In the genomic region with DNA sequence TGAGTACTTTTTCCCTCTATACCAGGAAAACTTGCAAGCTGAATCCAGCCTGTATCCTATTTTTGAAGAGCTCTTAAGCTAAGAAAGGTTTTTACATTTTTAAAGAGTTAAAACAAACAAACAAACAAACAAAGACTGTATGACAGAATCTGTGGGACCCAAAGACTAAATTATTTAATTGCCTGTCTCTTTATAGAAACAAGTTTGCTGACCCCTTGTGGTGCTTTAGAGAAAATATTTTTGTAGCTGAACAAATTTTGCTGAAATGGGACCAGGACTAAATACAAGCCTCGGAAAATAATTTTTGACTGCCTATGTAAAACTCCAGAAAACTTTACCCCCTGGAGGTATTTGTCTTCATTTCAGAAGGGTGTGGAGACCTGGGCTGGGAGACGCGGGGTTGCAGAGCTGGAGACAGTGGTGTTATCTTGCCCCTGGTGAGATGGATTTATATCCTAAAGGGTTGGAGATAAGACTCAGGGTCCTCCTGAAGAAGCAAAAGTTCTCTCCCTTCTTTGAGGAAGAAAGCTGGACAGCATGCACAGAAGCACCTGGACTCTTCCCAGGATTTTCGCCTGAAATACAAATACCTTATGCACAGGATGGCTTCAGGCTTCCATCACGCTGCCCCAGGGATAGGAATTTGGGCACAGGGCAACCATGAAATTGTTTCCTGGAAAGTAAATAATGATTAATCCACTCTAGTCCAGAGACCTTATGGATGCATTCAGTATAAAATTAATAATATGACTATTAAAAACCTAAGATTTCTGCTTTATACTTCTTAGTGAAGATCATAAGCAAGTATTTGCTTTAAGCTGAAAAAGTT, we compare ENCODE assay signal across 8 cellular contexts. TPM values are rescaled to one million over a fixed set of nuclear protein-coding genes. Genes with fewer than 3 reads are reported as not detected.
DNase-seq lines count a peak whose midpoint lies in the region; ATAC-seq and TF ChIP-seq lines count a peak whose summit lies in the region.

No MANE protein-coding gene starts in this region.

- H3K4me3 ChIP-seq in upper lobe of right lung = no peak overlapping the region

- intact Hi-C loops in upper lobe of right lung (cut with DNase I) = no loop called here

- no peaks in the 10 kb centered on the region for H3K4me1 ChIP-seq in upper lobe of right lung

- no peaks in the 10 kb centered on the region for H3K27me3 Mint-ChIP-seq in WTC11 (ENCODE audit: low read depth)

- H3K36me3 Mint-ChIP-seq in WTC11 = no peaks in the 10 kb centered on the region

- CTCF ChIA-PET in WTC11 (lab: Charles Lee) = interaction anchor here (0.7 to 2.4 kb wide), 8 partner anchors 9 to 1144 kb away, joined by 3 to 8 read pairs (median 4); a partner anchor contains a TSS

- POLR2A ChIA-PET in WTC11 (lab: Charles Lee) = no interaction called here

- H3K36me3 ChIP-seq in upper lobe of right lung = no peaks in the 10 kb centered on the region

- no peak overlapping the region for H3K27ac Mint-ChIP-seq in WTC11

- no peaks in the 10 kb centered on the region for H3K9me3 Mint-ChIP-seq in WTC11

- no peak overlapping the region for H3K4me3 Mint-ChIP-seq in WTC11

- no peaks in the 10 kb centered on the region for H3K27me3 ChIP-seq in upper lobe of right lung

- TF ChIP-seq CTCF in WTC11 (IDR thresholded peaks at IDR 0.05) (no peak), upper lobe of right lung (IDR thresholded peaks at IDR 0.05) (peak; percentile 63)

- H3K27ac ChIP-seq in upper lobe of right lung = no peak overlapping the region

- H3K9me3 ChIP-seq in upper lobe of right lung = no peaks in the 10 kb centered on the region

- 0 out of 2 replicates have a peak, but pooled peaks cover 4% of the 10 kb centered on the region for H3K4me1 Mint-ChIP-seq in WTC11

- peak; percentile 32; the same call in 1 of the 2 replicates for ATAC-seq in WTC11
- no peak for ATAC-seq in upper lobe of right lung

- peak; percentile 31 for DNase-seq in SIG-M5 treated with dmso at 0.1 percent for 504 hours (lab: John Stamatoyannopoulos, UW; ENCODE audit: unreplicated experiment)
- no peak for DNase-seq in SIG-M5 (lab: John Stamatoyannopoulos, UW)
- DNase-seq in NCI-H1694 treated with DMSO at 0.1 percent for 48 hours (lab: John Stamatoyannopoulos, UW) = peak; percentile 53
- no peak for DNase-seq in WTC11 (ENCODE audit: low spot score)
- DNase-seq in iPS-NIHi7 (ENCODE audit: extremely low spot score) = peak; percentile 27
- DNase-seq in upper lobe of right lung = no peak
- DNase-seq in NCI-H2029 treated with DMSO at 0.1 percent for 48 hours (lab: John Stamatoyannopoulos, UW) = no peak
- no peak for DNase-seq in activated naive CD4-positive, alpha-beta T cell treated with Interleukin-2 at 50 U/mL for 16 hours

TF ChIP-seq in WTC11, 78 proteins besides CTCF, POLR2A, EP300 and RAD21 (continues in another document):
- no peak for TF ChIP-seq ZNF671 (CRISPR knock-in tag; IDR thresholded peaks at IDR 0.05)
- TF ChIP-seq, protein P1, sequence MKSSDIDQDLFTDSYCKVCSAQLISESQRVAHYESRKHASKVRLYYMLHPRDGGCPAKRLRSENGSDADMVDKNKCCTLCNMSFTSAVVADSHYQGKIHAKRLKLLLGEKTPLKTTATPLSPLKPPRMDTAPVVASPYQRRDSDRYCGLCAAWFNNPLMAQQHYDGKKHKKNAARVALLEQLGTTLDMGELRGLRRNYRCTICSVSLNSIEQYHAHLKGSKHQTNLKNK (CRISPR knock-in tag; IDR thresholded peaks at IDR 0.05) = no peak
- TF ChIP-seq GTF2I (CRISPR knock-in tag; conservative IDR thresholded peaks at IDR 0.05) = no peak
- no peak for TF ChIP-seq TP53 (CRISPR knock-in tag; IDR thresholded peaks at IDR 0.05)
- TF ChIP-seq, protein P2, sequence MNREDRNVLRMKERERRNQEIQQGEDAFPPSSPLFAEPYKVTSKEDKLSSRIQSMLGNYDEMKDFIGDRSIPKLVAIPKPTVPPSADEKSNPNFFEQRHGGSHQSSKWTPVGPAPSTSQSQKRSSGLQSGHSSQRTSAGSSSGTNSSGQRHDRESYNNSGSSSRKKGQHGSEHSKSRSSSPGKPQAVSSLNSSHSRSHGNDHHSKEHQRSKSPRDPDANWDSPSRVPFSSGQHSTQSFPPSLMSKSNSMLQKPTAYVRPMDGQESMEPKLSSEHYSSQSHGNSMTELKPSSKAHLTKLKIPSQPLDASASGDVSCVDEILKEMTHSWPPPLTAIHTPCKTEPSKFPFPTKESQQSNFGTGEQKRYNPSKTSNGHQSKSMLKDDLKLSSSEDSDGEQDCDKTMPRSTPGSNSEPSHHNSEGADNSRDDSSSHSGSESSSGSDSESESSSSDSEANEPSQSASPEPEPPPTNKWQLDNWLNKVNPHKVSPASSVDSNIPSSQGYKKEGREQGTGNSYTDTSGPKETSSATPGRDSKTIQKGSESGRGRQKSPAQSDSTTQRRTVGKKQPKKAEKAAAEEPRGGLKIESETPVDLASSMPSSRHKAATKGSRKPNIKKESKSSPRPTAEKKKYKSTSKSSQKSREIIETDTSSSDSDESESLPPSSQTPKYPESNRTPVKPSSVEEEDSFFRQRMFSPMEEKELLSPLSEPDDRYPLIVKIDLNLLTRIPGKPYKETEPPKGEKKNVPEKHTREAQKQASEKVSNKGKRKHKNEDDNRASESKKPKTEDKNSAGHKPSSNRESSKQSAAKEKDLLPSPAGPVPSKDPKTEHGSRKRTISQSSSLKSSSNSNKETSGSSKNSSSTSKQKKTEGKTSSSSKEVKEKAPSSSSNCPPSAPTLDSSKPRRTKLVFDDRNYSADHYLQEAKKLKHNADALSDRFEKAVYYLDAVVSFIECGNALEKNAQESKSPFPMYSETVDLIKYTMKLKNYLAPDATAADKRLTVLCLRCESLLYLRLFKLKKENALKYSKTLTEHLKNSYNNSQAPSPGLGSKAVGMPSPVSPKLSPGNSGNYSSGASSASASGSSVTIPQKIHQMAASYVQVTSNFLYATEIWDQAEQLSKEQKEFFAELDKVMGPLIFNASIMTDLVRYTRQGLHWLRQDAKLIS (CRISPR knock-in tag; IDR thresholded peaks at IDR 0.05; ENCODE audit: borderline replicate concordance) = no peak
- no peak for TF ChIP-seq NFE2L1 (CRISPR knock-in tag; IDR thresholded peaks at IDR 0.05)
- no peak for TF ChIP-seq JAZF1 (CRISPR knock-in tag; IDR thresholded peaks at IDR 0.05)
- TF ChIP-seq, protein P3, sequence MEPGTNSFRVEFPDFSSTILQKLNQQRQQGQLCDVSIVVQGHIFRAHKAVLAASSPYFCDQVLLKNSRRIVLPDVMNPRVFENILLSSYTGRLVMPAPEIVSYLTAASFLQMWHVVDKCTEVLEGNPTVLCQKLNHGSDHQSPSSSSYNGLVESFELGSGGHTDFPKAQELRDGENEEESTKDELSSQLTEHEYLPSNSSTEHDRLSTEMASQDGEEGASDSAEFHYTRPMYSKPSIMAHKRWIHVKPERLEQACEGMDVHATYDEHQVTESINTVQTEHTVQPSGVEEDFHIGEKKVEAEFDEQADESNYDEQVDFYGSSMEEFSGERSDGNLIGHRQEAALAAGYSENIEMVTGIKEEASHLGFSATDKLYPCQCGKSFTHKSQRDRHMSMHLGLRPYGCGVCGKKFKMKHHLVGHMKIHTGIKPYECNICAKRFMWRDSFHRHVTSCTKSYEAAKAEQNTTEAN (CRISPR knock-in tag; IDR thresholded peaks at IDR 0.05) = no peak
- no peak for TF ChIP-seq NFATC4 (CRISPR knock-in tag; IDR thresholded peaks at IDR 0.05)
- no peak for TF ChIP-seq ZNF263 (CRISPR knock-in tag; IDR thresholded peaks at IDR 0.05; ENCODE audit: low read depth)
- no peak for TF ChIP-seq EMX1 (CRISPR knock-in tag; IDR thresholded peaks at IDR 0.05)
- no peak for TF ChIP-seq NFYB (CRISPR knock-in tag; conservative IDR thresholded peaks at IDR 0.05; ENCODE audit: low read depth)
- TF ChIP-seq, protein P4, sequence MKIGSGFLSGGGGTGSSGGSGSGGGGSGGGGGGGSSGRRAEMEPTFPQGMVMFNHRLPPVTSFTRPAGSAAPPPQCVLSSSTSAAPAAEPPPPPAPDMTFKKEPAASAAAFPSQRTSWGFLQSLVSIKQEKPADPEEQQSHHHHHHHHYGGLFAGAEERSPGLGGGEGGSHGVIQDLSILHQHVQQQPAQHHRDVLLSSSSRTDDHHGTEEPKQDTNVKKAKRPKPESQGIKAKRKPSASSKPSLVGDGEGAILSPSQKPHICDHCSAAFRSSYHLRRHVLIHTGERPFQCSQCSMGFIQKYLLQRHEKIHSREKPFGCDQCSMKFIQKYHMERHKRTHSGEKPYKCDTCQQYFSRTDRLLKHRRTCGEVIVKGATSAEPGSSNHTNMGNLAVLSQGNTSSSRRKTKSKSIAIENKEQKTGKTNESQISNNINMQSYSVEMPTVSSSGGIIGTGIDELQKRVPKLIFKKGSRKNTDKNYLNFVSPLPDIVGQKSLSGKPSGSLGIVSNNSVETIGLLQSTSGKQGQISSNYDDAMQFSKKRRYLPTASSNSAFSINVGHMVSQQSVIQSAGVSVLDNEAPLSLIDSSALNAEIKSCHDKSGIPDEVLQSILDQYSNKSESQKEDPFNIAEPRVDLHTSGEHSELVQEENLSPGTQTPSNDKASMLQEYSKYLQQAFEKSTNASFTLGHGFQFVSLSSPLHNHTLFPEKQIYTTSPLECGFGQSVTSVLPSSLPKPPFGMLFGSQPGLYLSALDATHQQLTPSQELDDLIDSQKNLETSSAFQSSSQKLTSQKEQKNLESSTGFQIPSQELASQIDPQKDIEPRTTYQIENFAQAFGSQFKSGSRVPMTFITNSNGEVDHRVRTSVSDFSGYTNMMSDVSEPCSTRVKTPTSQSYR (CRISPR knock-in tag; IDR thresholded peaks at IDR 0.05) = no peak
- TF ChIP-seq, protein P5, sequence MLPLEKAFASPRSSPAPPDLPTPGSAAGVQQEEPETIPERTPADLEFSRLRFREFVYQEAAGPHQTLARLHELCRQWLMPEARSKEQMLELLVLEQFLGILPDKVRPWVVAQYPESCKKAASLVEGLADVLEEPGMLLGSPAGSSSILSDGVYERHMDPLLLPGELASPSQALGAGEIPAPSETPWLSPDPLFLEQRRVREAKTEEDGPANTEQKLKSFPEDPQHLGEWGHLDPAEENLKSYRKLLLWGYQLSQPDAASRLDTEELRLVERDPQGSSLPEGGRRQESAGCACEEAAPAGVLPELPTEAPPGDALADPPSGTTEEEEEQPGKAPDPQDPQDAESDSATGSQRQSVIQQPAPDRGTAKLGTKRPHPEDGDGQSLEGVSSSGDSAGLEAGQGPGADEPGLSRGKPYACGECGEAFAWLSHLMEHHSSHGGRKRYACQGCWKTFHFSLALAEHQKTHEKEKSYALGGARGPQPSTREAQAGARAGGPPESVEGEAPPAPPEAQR (CRISPR knock-in tag; IDR thresholded peaks at IDR 0.05) = no peak

RNA-seq across cellular contexts. Expression of a gene that starts 54.3 kb away (rescaled TPM):
- total RNA-seq in WTC11 (2021) (28.9 to 33.3 TPM (median 29.4 TPM) in 3 replicates), upper lobe of right lung (56.4 TPM)

Comparison
In these comparisons a context has a peak if more than half of its experiments do, and no peak if none do; other contexts are left out.
1. DNase-seq: peak in SIG-M5 treated with dmso at 0.1 percent for 504 hours (single experiment), NCI-H1694 treated with DMSO at 0.1 percent for 48 hours (single experiment) and iPS-NIHi7 (single experiment); none in SIG-M5 (single experiment), WTC11 (single experiment), upper lobe of right lung (single experiment), NCI-H2029 treated with DMSO at 0.1 percent for 48 hours (single experiment) and activated naive CD4-positive, alpha-beta T cell treated with Interleukin-2 at 50 U/mL for 16 hours (single experiment).